In genomic region chr20:62201173-62202082, GRCh38 we compare ENCODE assay signal across 11 cellular contexts. TPM values are rescaled to one million over a fixed set of nuclear protein-coding genes. Genes with fewer than 3 reads are reported as not detected.
DNase-seq lines count a peak whose midpoint lies in the region; ATAC-seq, FAIRE-seq and TF ChIP-seq lines count a peak whose summit lies in the region.
"Had no signal": no experiment of that assay in that cellular context is flagged by ENCODE, and none has a peak within 500 bp of the region (broad histone marks: within the 10 kb centered on the region; RNA-seq: fewer than 3 reads in every experiment).

No MANE protein-coding gene starts in this region.

- in situ Hi-C loops in GM13976 (cut with MboI; ENCODE audit: low sequenced_read_pairs, unreplicated experiment): no loop called here

- DNase-seq in GM13976 (ENCODE audit: low spot score): peak; percentile 77
- peak; percentile 46 to 77 for DNase-seq in NCI-H187 (lab: John Stamatoyannopoulos, UW)
- peak; percentile 25 for DNase-seq in left ventricle myocardium superior
- no peak for DNase-seq in urothelium cell line (ENCODE audit: low spot score)
- no peak for DNase-seq in stimulated activated naive CD4-positive, alpha-beta T cell (lab: John Stamatoyannopoulos, UW)
- DNase-seq: DMS153, T-cell, uterus had no signal

- peak; percentile 78 for ATAC-seq in GM21576 (IDR thresholded peaks at IDR 0.05; ENCODE audit: unreplicated experiment)
- no peak for ATAC-seq in left ventricle myocardium superior
- no peak for ATAC-seq in HG02623 (IDR thresholded peaks at IDR 0.05; ENCODE audit: unreplicated experiment)
- no peak for ATAC-seq in HG03039 (IDR thresholded peaks at IDR 0.05; ENCODE audit: unreplicated experiment)
- ATAC-seq: T-cell had no signal

- intact Hi-C loops in left ventricle myocardium superior (cut with micrococcal nuclease): no loop called here

- no peak for FAIRE-seq in urothelium cell line (lab: Jason Lieb, UNC)

- TF ChIP-seq CTCF in GM13976 (IDR thresholded peaks at IDR 0.05; ENCODE audit: borderline replicate concordance, control extremely low read depth, extremely low read depth, insufficient read depth, missing control alignments): no peak

RNA-seq across cellular contexts. Expression of gene MTG2, which starts 18.6 kb away (rescaled TPM):
- 27.3 TPM for total RNA-seq in left ventricle myocardium superior

RNA-seq across cellular contexts. Expression of gene HRH3, which starts 18.6 kb away (rescaled TPM):
- total RNA-seq in left ventricle myocardium superior: not detected
- total RNA-seq: T-cell, uterus had no signal

RNA-seq across cellular contexts. Expression of gene OSBPL2, which starts 36.9 kb away (rescaled TPM):
- 60.0 TPM for total RNA-seq in left ventricle myocardium superior

RNA-seq across cellular contexts. Expression of gene SS18L1, which starts 57.9 kb away (rescaled TPM):
- total RNA-seq in left ventricle myocardium superior: 10.7 TPM

RNA-seq across cellular contexts. Expression of gene PSMA7, which starts 58.2 kb away (rescaled TPM):
- 240 TPM for total RNA-seq in left ventricle myocardium superior

Comparison
In these comparisons a context has a peak if more than half of its experiments do, and no peak if none do; other contexts are left out.
1. DNase-seq: peak in GM13976 (single experiment), NCI-H187 (2 of 2) and left ventricle myocardium superior (single experiment); none in urothelium cell line (single experiment) and stimulated activated naive CD4-positive, alpha-beta T cell (0 of 6).